ENCODE assay signal across 1 cellular context in genomic region chr2:27496357-27497287, GRCh38.
A peak's percentile ranks its signal among the peaks of the same experiment; 100 is the strongest.
TF ChIP-seq lines count a peak whose summit lies in the region.

Gene GCKR (plus strand): TSS chr2:27496839. CDS start chr2:27496905, 66 bp downstream.

TF ChIP-seq in HepG2, 621 proteins besides CTCF, POLR2A, EP300 and RAD21 (continued from another document and continues in another):
- TF ChIP-seq ZBTB40 (IDR thresholded peaks at IDR 0.05): no peak
- peak; percentile 74 for TF ChIP-seq ZBTB40 (CRISPR knock-in tag; IDR thresholded peaks at IDR 0.05)
- no peak for TF ChIP-seq REL (CRISPR knock-in tag; conservative IDR thresholded peaks at IDR 0.05)
- 0 out of 2 replicates have a peak, but pooled peaks have one; percentile 28 for TF ChIP-seq SIX1 (CRISPR knock-in tag; IDR thresholded peaks at IDR 0.05; ENCODE audit: borderline replicate concordance)
- peak; percentile 22; the same call in 1 of the 2 replicates for TF ChIP-seq TMF1 (CRISPR knock-in tag; IDR thresholded peaks at IDR 0.05; ENCODE audit: low read depth)
- peak; percentile 62; the same call in 1 of the 2 replicates for TF ChIP-seq PHF8 (CRISPR knock-in tag; IDR thresholded peaks at IDR 0.05)
- no peak; the same call in 1 of the 2 replicates for TF ChIP-seq NFATC3 (CRISPR knock-in tag; IDR thresholded peaks at IDR 0.05)
- TF ChIP-seq AHR (CRISPR knock-in tag; IDR thresholded peaks at IDR 0.05): no peak
- no peak for TF ChIP-seq KAT2B (IDR thresholded peaks at IDR 0.05; ENCODE audit: borderline replicate concordance, low read depth, low read length)
- TF ChIP-seq HBP1 (CRISPR knock-in tag; IDR thresholded peaks at IDR 0.05; ENCODE audit: low read depth): no peak; the same call in 1 of the 2 replicates
- TF ChIP-seq ZNF549 (CRISPR knock-in tag; IDR thresholded peaks at IDR 0.05): no peak
- TF ChIP-seq SAFB2 (CRISPR knock-in tag; IDR thresholded peaks at IDR 0.05; ENCODE audit: borderline replicate concordance, low read depth): no peak
- TF ChIP-seq PRPF4 (IDR thresholded peaks at IDR 0.05; ENCODE audit: low read depth, low read length, poor library complexity, severe bottlenecking): no peak
- peak; percentile 49; the same call in 1 of the 2 replicates for TF ChIP-seq PRDM10 (CRISPR knock-in tag; IDR thresholded peaks at IDR 0.05; ENCODE audit: low read depth)
- no peak for TF ChIP-seq SIX4 (CRISPR knock-in tag; IDR thresholded peaks at IDR 0.05)
- no peak for TF ChIP-seq ZNF326 (CRISPR knock-in tag; IDR thresholded peaks at IDR 0.05; ENCODE audit: borderline replicate concordance)
- TF ChIP-seq ZNF253 (CRISPR knock-in tag; IDR thresholded peaks at IDR 0.05; ENCODE audit: borderline replicate concordance): peak; percentile 84; the same call in 1 of the 2 replicates
- peak; percentile 100 for TF ChIP-seq ZNF501 (CRISPR knock-in tag; IDR thresholded peaks at IDR 0.05)
- TF ChIP-seq MYPOP (CRISPR knock-in tag; IDR thresholded peaks at IDR 0.05): no peak; the same call in 1 of the 2 replicates
- TF ChIP-seq ZNF180 (CRISPR knock-in tag; IDR thresholded peaks at IDR 0.05; ENCODE audit: borderline replicate concordance, low read depth): no peak
- no peak for TF ChIP-seq ZNF446 (CRISPR knock-in tag; IDR thresholded peaks at IDR 0.05)
- 0 out of 2 replicates have a peak, but pooled peaks have one; percentile 64 for TF ChIP-seq IRX3 (CRISPR knock-in tag; IDR thresholded peaks at IDR 0.05; ENCODE audit: borderline replicate concordance, low read depth)
- no peak for TF ChIP-seq ZNF367 (CRISPR knock-in tag; IDR thresholded peaks at IDR 0.05; ENCODE audit: borderline replicate concordance)
- TF ChIP-seq TSC22D2 (CRISPR knock-in tag; IDR thresholded peaks at IDR 0.05; ENCODE audit: borderline replicate concordance): no peak
- no peak for TF ChIP-seq ETV6 (CRISPR knock-in tag; conservative IDR thresholded peaks at IDR 0.05)
- TF ChIP-seq KDM4B (CRISPR knock-in tag; IDR thresholded peaks at IDR 0.05): peak; percentile 19; the same call in 1 of the 2 replicates
- TF ChIP-seq CHCHD3 (CRISPR knock-in tag; IDR thresholded peaks at IDR 0.05): no peak
- TF ChIP-seq AGO1 (IDR thresholded peaks at IDR 0.05; ENCODE audit: low read depth, low read length, poor library complexity, severe bottlenecking): no peak
- TF ChIP-seq POLR2AphosphoS5 (IDR thresholded peaks at IDR 0.05; ENCODE audit: low read depth, low read length): peak; percentile 77
- TF ChIP-seq ZNF317 (CRISPR knock-in tag; IDR thresholded peaks at IDR 0.05): peak; percentile 86
- 0 out of 2 replicates have a peak, but pooled peaks have one; percentile 38 for TF ChIP-seq ZFP1 (CRISPR knock-in tag; IDR thresholded peaks at IDR 0.05)
- TF ChIP-seq ZNF562 (CRISPR knock-in tag; IDR thresholded peaks at IDR 0.05; ENCODE audit: borderline replicate concordance): no peak
- peak; percentile 21; the same call in 1 of the 2 replicates for TF ChIP-seq ATF3 (CRISPR knock-in tag; IDR thresholded peaks at IDR 0.05)
- TF ChIP-seq ZMYM2 (CRISPR knock-in tag; IDR thresholded peaks at IDR 0.05): peak; percentile 82
- TF ChIP-seq KIAA2018 (CRISPR knock-in tag; IDR thresholded peaks at IDR 0.05; ENCODE audit: borderline replicate concordance): no peak
- no peak for TF ChIP-seq SP140L (CRISPR knock-in tag; IDR thresholded peaks at IDR 0.05; ENCODE audit: borderline replicate concordance)
